Comparison of ENCODE assay signal across 9 cellular contexts in genomic region chr17:8807070-8807550, GRCh38. TPM values are rescaled to one million over a fixed set of nuclear protein-coding genes. Genes with fewer than 3 reads are reported as not detected.
DNase-seq lines count a peak whose midpoint lies in the region; ATAC-seq and TF ChIP-seq lines count a peak whose summit lies in the region.
"Had no signal": no experiment of that assay in that cellular context is flagged by ENCODE, and none has a peak within 500 bp of the region (broad histone marks: within the 10 kb centered on the region; RNA-seq: fewer than 3 reads in every experiment).

No MANE protein-coding gene starts in this region.

- peaks cover 4% of the 10 kb centered on the region for H3K4me1 Mint-ChIP-seq in neural progenitor cell

- H3K27me3 ChIP-seq in RWPE2 (ENCODE audit: insufficient read depth, poor library complexity, severe bottlenecking), result no peaks in the 10 kb centered on the region
- no peaks in the 10 kb centered on the region for H3K27me3 ChIP-seq in neural progenitor cell
- no peaks in the 10 kb centered on the region for H3K27me3 ChIP-seq in sigmoid colon

- H3K4me2 ChIP-seq in neural progenitor cell, result no peak overlapping the region

- no peak overlapping the region for H3K27ac Mint-ChIP-seq in neural progenitor cell

- H3K9me3 ChIP-seq in RWPE2 (ENCODE audit: severe bottlenecking) (peaks cover 12% of the 10 kb centered on the region), neural progenitor cell (ENCODE audit: low read depth) (no peaks in the 10 kb centered on the region), sigmoid colon (peaks cover 0 to 6% (median 2%) of the 10 kb centered on the region in 4 donors)

- H3K27ac ChIP-seq in RWPE2 (ENCODE audit: poor library complexity, severe bottlenecking) (no peak overlapping the region), neural progenitor cell (no peak overlapping the region), sigmoid colon (no peak overlapping the region)

- H3K27me3 Mint-ChIP-seq in neural progenitor cell (ENCODE audit: insufficient read depth, low read depth), result peaks cover 13% of the 10 kb centered on the region

- peaks cover 13% of the 10 kb centered on the region for H3K9me3 Mint-ChIP-seq in neural progenitor cell

- TF ChIP-seq EP300 in sigmoid colon (IDR thresholded peaks at IDR 0.05), result no peak

- H3K4me3 ChIP-seq in RWPE2 (ENCODE audit: severe bottlenecking), result no peak overlapping the region
- no peak overlapping the region for H3K4me3 ChIP-seq in neural progenitor cell
- no peak overlapping the region for H3K4me3 ChIP-seq in sigmoid colon

- H3K36me3 ChIP-seq in RWPE2 (ENCODE audit: low read depth) (no peaks in the 10 kb centered on the region), neural progenitor cell (no peaks in the 10 kb centered on the region), sigmoid colon (no peaks in the 10 kb centered on the region)

- ATAC-seq in GM19025 (IDR thresholded peaks at IDR 0.05; ENCODE audit: low read depth, unreplicated experiment) (peak; percentile 73), HG02973 (IDR thresholded peaks at IDR 0.05; ENCODE audit: unreplicated experiment) (peak; percentile 86), RWPE2 (ENCODE audit: low read depth) (peak; percentile 72; the same call in 2 of the 3 replicates), sciatic nerve (peak; percentile 62)

- no peaks in the 10 kb centered on the region for H3K36me3 Mint-ChIP-seq in neural progenitor cell

- no peak overlapping the region for H3K4me3 Mint-ChIP-seq in neural progenitor cell

- TF ChIP-seq POLR2A in sigmoid colon (IDR thresholded peaks at IDR 0.05), result no peak

- H2AFZ ChIP-seq in neural progenitor cell (replicated peaks), result no peak overlapping the region

- peaks cover 5% of the 10 kb centered on the region for H3K4me1 ChIP-seq in RWPE2 (ENCODE audit: insufficient read depth, poor library complexity, severe bottlenecking)
- H3K4me1 ChIP-seq in neural progenitor cell, result peaks cover 3% of the 10 kb centered on the region
- no peaks in the 10 kb centered on the region for H3K4me1 ChIP-seq in sigmoid colon

- H4K20me1 ChIP-seq in neural progenitor cell (ENCODE audit: low read depth), result no peaks in the 10 kb centered on the region

- no peaks in the 10 kb centered on the region for H3K79me2 ChIP-seq in neural progenitor cell (ENCODE audit: low read depth)

- 72 to 89% methylated on average over 4 of the region's 4 CpGs for WGBS in sigmoid colon, 2 donors

- DNase-seq in A172 (ENCODE audit: low spot score) (peak; percentile 74), RWPE2 (ENCODE audit: low spot score) (no peak), sciatic nerve (ENCODE audit: low spot score) (no peak), neural progenitor cell (ENCODE audit: low spot score) (no peak), sigmoid colon (no peak), NCI-H2171 (lab: John Stamatoyannopoulos, UW) (no peak)

- H3F3A ChIP-seq in neural progenitor cell (ENCODE audit: low read depth), result no peaks in the 10 kb centered on the region

- H3K9ac ChIP-seq in neural progenitor cell, result no peak overlapping the region

- TF ChIP-seq CTCF in RWPE2 (IDR thresholded peaks at IDR 0.05; ENCODE audit: poor library complexity, severe bottlenecking) (no peak), neural progenitor cell (IDR thresholded peaks at IDR 0.05) (no peak), sigmoid colon (IDR thresholded peaks at IDR 0.05) (no peak)

- intact Hi-C loops in sciatic nerve (cut with DNase I), result no loop called here
- intact Hi-C loops in sigmoid colon (cut with DNase I), result no loop called here

RNA-seq across cellular contexts. Expression of gene MFSD6L, which starts 7.9 kb away (rescaled TPM):
- not detected in 2 replicates for total RNA-seq in A172 (2014; rRNA removed; shearing (Covaris generic))
- total RNA-seq in sciatic nerve (not detected), neural progenitor cell (ENCODE audit: low replicate concordance) (not detected in 2 replicates), sigmoid colon (not detected)
- 1 to 10 TPM in 2 of 3 donors, under 1 TPM in 1; 0.69 to 4.9 (median 1.2) TPM for polyA plus RNA-seq in sigmoid colon
- total RNA-seq: activated CD8-positive, alpha-beta memory T cell treated with anti-CD3 and anti-CD28 coated beads for 36 hours had no signal

RNA-seq across cellular contexts. Expression of gene SPDYE4, which starts 48.8 kb away (rescaled TPM):
- total RNA-seq in A172 (2014; rRNA removed; shearing (Covaris generic)), result not detected in 2 replicates
- not detected for total RNA-seq in sciatic nerve
- total RNA-seq in neural progenitor cell (ENCODE audit: low replicate concordance), result not detected in 2 replicates
- total RNA-seq in sigmoid colon, result not detected
- not detected for polyA plus RNA-seq in sigmoid colon
- total RNA-seq: activated CD8-positive, alpha-beta memory T cell treated with anti-CD3 and anti-CD28 coated beads for 36 hours had no signal
